17 cellular contexts compared by ENCODE assay signal in genomic region chr9:114404531-114404930, GRCh38.
"Had no signal": no experiment of that assay in that cellular context is flagged by ENCODE, and none has a peak within 500 bp of the region (broad histone marks: within the 10 kb centered on the region; RNA-seq: fewer than 3 reads in every experiment).

No MANE protein-coding gene starts in this region.

- DNase-seq: colonic mucosa; dermis blood vessel endothelial cell; foreskin melanocyte; head of caudate nucleus; left colon; mucosa of descending colon; naive thymus-derived CD8-positive, alpha-beta T cell; posterior cingulate gyrus; sigmoid colon; stimulated activated naive CD4-positive, alpha-beta T cell treated with Interleukin-2 at 50 U/mL for 16 hours; tibial artery; upper lobe of right lung had no signal

- H3K36me3 Mint-ChIP-seq: naive thymus-derived CD8-positive, alpha-beta T cell had no signal

- H3K4me3 ChIP-seq: colonic mucosa, hepatocyte, mucosa of descending colon, right atrium auricular region, sigmoid colon, skin epidermis, tibial artery, upper lobe of right lung, vagina had no signal

- H3K4me2 ChIP-seq: hepatocyte had no signal

- H3K4me3 Mint-ChIP-seq: naive thymus-derived CD8-positive, alpha-beta T cell had no signal

- H3K9me3 Mint-ChIP-seq: naive thymus-derived CD8-positive, alpha-beta T cell had no signal

- H3K27me3 ChIP-seq: colonic mucosa, hepatocyte, neutrophil, right atrium auricular region, sigmoid colon, tibial artery, upper lobe of right lung, vagina had no signal

- H3K79me2 ChIP-seq: hepatocyte had no signal

- H3K4me1 ChIP-seq: colonic mucosa, right atrium auricular region, upper lobe of right lung, vagina had no signal

- H2AFZ ChIP-seq: hepatocyte had no signal

- H3K27ac ChIP-seq: colonic mucosa, hepatocyte, right atrium auricular region, sigmoid colon, skin epidermis, tibial artery, upper lobe of right lung, vagina had no signal

- H3K9me3 ChIP-seq: colonic mucosa, mucosa of descending colon, neutrophil, right atrium auricular region, sigmoid colon, tibial artery, upper lobe of right lung, vagina had no signal

- H3K36me3 ChIP-seq: colonic mucosa, neutrophil, right atrium auricular region, upper lobe of right lung, vagina had no signal

- H3K27me3 Mint-ChIP-seq: naive thymus-derived CD8-positive, alpha-beta T cell had no signal
